Comparison of ENCODE assay signal across 1 cellular context in genomic region chr3:138834359-138835176, GRCh38.
TF ChIP-seq lines count a peak whose summit lies in the region.

Gene PIK3CB, minus strand, starts transcription at chr3:138834928. Its CDS starts 75,585 bp downstream, at chr3:138759343.

TF ChIP-seq in HepG2, 621 proteins besides CTCF, POLR2A, EP300 and RAD21 (continued from another document and continues in another):
- TF ChIP-seq ZNF530 (CRISPR knock-in tag; IDR thresholded peaks at IDR 0.05; ENCODE audit: low read depth) (no peak), SIN3B (IDR thresholded peaks at IDR 0.05; ENCODE audit: low read length) (no peak), ZNF512 (CRISPR knock-in tag; IDR thresholded peaks at IDR 0.05) (no peak), ZNF44 (CRISPR knock-in tag; IDR thresholded peaks at IDR 0.05) (no peak), MIXL1 (CRISPR knock-in tag; IDR thresholded peaks at IDR 0.05) (peak; percentile 43; the same call in 1 of the 2 replicates), TBX3 (IDR thresholded peaks at IDR 0.05; ENCODE audit: borderline replicate concordance) (no peak), DMTF1 (CRISPR knock-in tag; IDR thresholded peaks at IDR 0.05) (no peak), ZMYM4 (CRISPR knock-in tag; IDR thresholded peaks at IDR 0.05) (peak; percentile 60), ASH2L (IDR thresholded peaks at IDR 0.05; ENCODE audit: insufficient read length, low read depth, low read length) (peak; percentile 88), TARDBP (CRISPR knock-in tag; IDR thresholded peaks at IDR 0.05) (0 out of 2 replicates have a peak, but pooled peaks have one; percentile 24), ZIK1 (CRISPR knock-in tag; IDR thresholded peaks at IDR 0.05; ENCODE audit: borderline replicate concordance, low read depth) (peak; percentile 48; the same call in 1 of the 2 replicates), ZBTB14 (CRISPR knock-in tag; IDR thresholded peaks at IDR 0.05) (peak; percentile 94), ATF2 (CRISPR knock-in tag; IDR thresholded peaks at IDR 0.05) (peak; percentile 22; the same call in 1 of the 2 replicates), SP2 (CRISPR knock-in tag; IDR thresholded peaks at IDR 0.05) (no peak), ZNF446 (CRISPR knock-in tag; IDR thresholded peaks at IDR 0.05) (peak; percentile 18; the same call in 1 of the 2 replicates), GPN1 (CRISPR knock-in tag; IDR thresholded peaks at IDR 0.05; ENCODE audit: borderline replicate concordance) (no peak; the same call in 1 of the 2 replicates), ZNF567 (CRISPR knock-in tag; IDR thresholded peaks at IDR 0.05; ENCODE audit: borderline replicate concordance) (no peak), REST (IDR thresholded peaks at IDR 0.05; ENCODE audit: borderline replicate concordance in 1 of 2, low read depth in 1 of 2, low read length in 2 of 2) (0 out of 4 replicates have a peak, but pooled peaks of 1 of the 2 experiments have one; percentile 58), ZNF260 (CRISPR knock-in tag; IDR thresholded peaks at IDR 0.05; ENCODE audit: borderline replicate concordance, low read depth) (no peak), MATR3 (CRISPR knock-in tag; IDR thresholded peaks at IDR 0.05) (no peak), ZNF101 (CRISPR knock-in tag; IDR thresholded peaks at IDR 0.05; ENCODE audit: borderline replicate concordance, low read depth) (no peak), TCF7L2 (IDR thresholded peaks at IDR 0.05; ENCODE audit: low read depth, low read length) (no peak), ZNF670 (CRISPR knock-in tag; IDR thresholded peaks at IDR 0.05; ENCODE audit: borderline replicate concordance) (no peak), MBNL3 (CRISPR knock-in tag; conservative IDR thresholded peaks at IDR 0.05) (no peak), ZNF430 (CRISPR knock-in tag; IDR thresholded peaks at IDR 0.05) (no peak), ARID3A (IDR thresholded peaks at IDR 0.05; ENCODE audit: low read depth, low read length) (no peak), YY1 (IDR thresholded peaks at IDR 0.05; ENCODE audit: insufficient read depth, insufficient replicate concordance, low read depth, low read length) (peak; percentile 66), ZNF576 (CRISPR knock-in tag; IDR thresholded peaks at IDR 0.05) (no peak), ZNF570 (CRISPR knock-in tag; IDR thresholded peaks at IDR 0.05; ENCODE audit: borderline replicate concordance) (no peak), ATAD3A (CRISPR knock-in tag; IDR thresholded peaks at IDR 0.05) (no peak), TFDP1 (CRISPR knock-in tag; IDR thresholded peaks at IDR 0.05; ENCODE audit: borderline replicate concordance) (peak; percentile 59; the same call in 1 of the 2 replicates), KLF9 (CRISPR knock-in tag; IDR thresholded peaks at IDR 0.05; ENCODE audit: low read depth) (no peak), ZNF878 (CRISPR knock-in tag; IDR thresholded peaks at IDR 0.05) (peak; percentile 80; the same call in 1 of the 2 replicates), ZNF776 (CRISPR knock-in tag; IDR thresholded peaks at IDR 0.05) (peak; percentile 71), RAD51 (IDR thresholded peaks at IDR 0.05; ENCODE audit: borderline replicate concordance) (no peak), SMC3 (IDR thresholded peaks at IDR 0.05; ENCODE audit: low read length) (no peak), ZC3H13 (CRISPR knock-in tag; IDR thresholded peaks at IDR 0.05) (no peak), AFF4 (CRISPR knock-in tag; IDR thresholded peaks at IDR 0.05) (0 out of 2 replicates have a peak, but pooled peaks have one; percentile 62), ATF6 (CRISPR knock-in tag; conservative IDR thresholded peaks at IDR 0.05) (0 out of 2 replicates have a peak, but pooled peaks have one; percentile 30), HNRNPH1 (optimal IDR thresholded peaks at IDR 0.05; ENCODE audit: low read depth, low read length) (no peak), NR2F2 (IDR thresholded peaks at IDR 0.05; ENCODE audit: borderline replicate concordance, low read depth) (no peak)
